ENCODE assay signal across 20 cellular contexts in genomic region chrX:13420545-13421183, GRCh38.
DNase-seq lines count a peak whose midpoint lies in the region; ATAC-seq, FAIRE-seq and TF ChIP-seq lines count a peak whose summit lies in the region.
"Had no signal": no experiment of that assay in that cellular context is flagged by ENCODE, and none has a peak within 500 bp of the region (broad histone marks: within the 10 kb centered on the region; RNA-seq: fewer than 3 reads in every experiment).

No MANE protein-coding gene starts in this region.

- no peak for TF ChIP-seq POLR2A in HepG2 (IDR thresholded peaks at IDR 0.05; ENCODE audit: insufficient read depth in 1 of 2, low read depth in 2 of 2, low read length in 2 of 2)

- no peaks in the 10 kb centered on the region for H4K20me1 ChIP-seq in HepG2 (ENCODE audit: insufficient read depth, low read length)

- no peak overlapping the region for H3K9ac ChIP-seq in HepG2 (ENCODE audit: insufficient read depth, low read depth, low read length)

- H3K79me2 ChIP-seq in HepG2 (ENCODE audit: insufficient read depth, low read length), result no peaks in the 10 kb centered on the region

- H3K4me3 Mint-ChIP-seq in activated B cell treated with CpG ODN at 0.5 μM for 24 hours, result peak overlapping the region; percentile 75
- peak overlapping the region; percentile 19 to 59 for H3K4me3 Mint-ChIP-seq in stimulated activated naive B cell treated with anti-CD40 and anti-IgM and Interleukin-4, amounts not matched to agents 10 μg/mL and 1 μg/mL and 100 μg/mL, for 72 hours
- H3K4me3 Mint-ChIP-seq: activated naive CD4-positive, alpha-beta T cell treated with anti-CD3 and anti-CD28 coated beads, Interleukin-2, amount 50 U/mL, for 24 hours; CD4-positive, alpha-beta T cell; effector memory CD8-positive, alpha-beta T cell had no signal

- no peak for TF ChIP-seq RAD21 in HepG2 (CRISPR knock-in tag; IDR thresholded peaks at IDR 0.05)

- CTCF ChIA-PET in activated B cell treated with CpG ODN at 0.5 μM for 24 hours (lab: Charles Lee) (no interaction called here), HepG2 (lab: Yijun Ruan, JAX; ENCODE audit: low intra/inter-chr PET ratio, low total read pairs) (no interaction called here)

- no peak for TF ChIP-seq EP300 in HepG2 (IDR thresholded peaks at IDR 0.05; ENCODE audit: low read depth in 2 of 2, low read length in 2 of 2)
- TF ChIP-seq EP300 in HepG2 (CRISPR knock-in tag; IDR thresholded peaks at IDR 0.05; ENCODE audit: borderline replicate concordance), result no peak

- no peak for FAIRE-seq in HepG2 (lab: Jason Lieb, UNC)

- no peak overlapping the region for H3K4me2 ChIP-seq in HepG2 (ENCODE audit: low read depth, low read length)

- TF ChIP-seq CTCF in activated B cell treated with CpG ODN at 0.5 μM for 24 hours (IDR thresholded peaks at IDR 0.05) (no peak), HepG2 (CRISPR knock-in tag; IDR thresholded peaks at IDR 0.05) (no peak)

- no peak for DNase-seq in left ventricle myocardium superior
- DNase-seq in Right ventricle myocardium superior, result no peak
- no peak for DNase-seq in activated B cell treated with CpG ODN at 0.5 μM for 24 hours
- peak; percentile 21 for DNase-seq in stimulated activated naive B cell treated with anti-CD40 and anti-IgM and Interleukin-4, amounts not matched to agents 10 μg/mL and 1 μg/mL and 100 μg/mL, for 72 hours
- no peak for DNase-seq in HepG2 (ENCODE audit: low spot score)
- DNase-seq in AG08396 (ENCODE audit: low spot score), result no peak
- DNase-seq: ACHN; activated CD4-positive, alpha-beta T cell treated with anti-CD3 and anti-CD28 coated beads for 1 hour; CD4-positive, alpha-beta T cell; effector memory CD8-positive, alpha-beta T cell; glutamatergic neuron; left colon; NCI-H1105; NCI-H2107; NCI-H510A treated with DMSO at 0.1 percent for 48 hours; retina; RPMI8226 had no signal

- WGBS in mesodermal cell (ENCODE audit: insufficient coverage in 2 of 2), 2 experiments, result 83 to 100% methylated on average over 1 to 2 of the region's 4 CpGs
- 22% methylated on average over 4 of the region's 4 CpGs for whole genome bisulfite sequencing in HepG2 (ENCODE audit: low lambda C conversion rate)

- peak; percentile 21 for ATAC-seq in left ventricle myocardium superior
- ATAC-seq in Right ventricle myocardium superior (ENCODE audit: poor library complexity), result no peak
- peak; percentile 35 for ATAC-seq in activated B cell treated with CpG ODN at 0.5 μM for 24 hours (ENCODE audit: low read depth)
- ATAC-seq in stimulated activated naive B cell treated with anti-CD40 and anti-IgM and Interleukin-4, amounts not matched to agents 10 μg/mL and 1 μg/mL and 100 μg/mL, for 72 hours (replicated peaks), result peak; percentile 76 to 78
- no peak for ATAC-seq in HepG2
- ATAC-seq in GM19023 (IDR thresholded peaks at IDR 0.05; ENCODE audit: unreplicated experiment), result no peak
- ATAC-seq: effector memory CD8-positive, alpha-beta T cell; left colon had no signal

- no peaks in the 10 kb centered on the region for H3K9me3 Mint-ChIP-seq in activated B cell treated with CpG ODN at 0.5 μM for 24 hours
- peaks cover 2 to 8% of the 10 kb centered on the region in 2 donors for H3K9me3 Mint-ChIP-seq in stimulated activated naive B cell treated with anti-CD40 and anti-IgM and Interleukin-4, amounts not matched to agents 10 μg/mL and 1 μg/mL and 100 μg/mL, for 72 hours
- H3K9me3 Mint-ChIP-seq: activated naive CD4-positive, alpha-beta T cell treated with anti-CD3 and anti-CD28 coated beads, Interleukin-2, amount 50 U/mL, for 24 hours; CD4-positive, alpha-beta T cell; effector memory CD8-positive, alpha-beta T cell had no signal

- H3K4me3 ChIP-seq in mesodermal cell (ENCODE audit: extremely low read depth, insufficient read depth, low read length, poor library complexity, severe bottlenecking) (no peak overlapping the region), HepG2 (replicated peaks in 1 of 3; ENCODE audit: insufficient read depth in 1 of 3, low read depth in 2 of 3, low read length in 3 of 3) (no peak overlapping the region)

- intact Hi-C loops in left ventricle myocardium superior (cut with micrococcal nuclease), result no loop called here
- intact Hi-C loops in Right ventricle myocardium superior (cut with DNase I), result no loop called here
- intact Hi-C loops in activated B cell treated with CpG ODN at 0.5 μM for 24 hours (cut with micrococcal nuclease), result loop anchor here (2.0 kb wide), 1 partner anchor 20 kb away; no protein-coding TSS in a partner anchor
- intact Hi-C loops in HepG2 (cut with micrococcal nuclease; ENCODE audit: unreplicated experiment), result no loop called here

- POLR2A ChIA-PET in activated B cell treated with CpG ODN at 0.5 μM for 24 hours (lab: Charles Lee), result interaction anchor here (1.0 kb wide), 1 partner anchor 36 kb away, joined by 3 read pairs; no protein-coding TSS in a partner anchor
- POLR2A ChIA-PET in HepG2 (lab: Yijun Ruan, JAX), result no interaction called here

- peak overlapping the region; percentile 92 for H3K27ac Mint-ChIP-seq in activated B cell treated with CpG ODN at 0.5 μM for 24 hours
- H3K27ac Mint-ChIP-seq in stimulated activated naive B cell treated with anti-CD40 and anti-IgM and Interleukin-4, amounts not matched to agents 10 μg/mL and 1 μg/mL and 100 μg/mL, for 72 hours, result peak overlapping the region; percentile 77
- H3K27ac Mint-ChIP-seq: activated naive CD4-positive, alpha-beta T cell treated with anti-CD3 and anti-CD28 coated beads, Interleukin-2, amount 50 U/mL, for 24 hours; CD4-positive, alpha-beta T cell; effector memory CD8-positive, alpha-beta T cell had no signal

- H3K36me3 ChIP-seq in mesodermal cell (ENCODE audit: control insufficient read depth, insufficient read depth, low read length) (no peaks in the 10 kb centered on the region), HepG2 (replicated peaks in 1 of 2; ENCODE audit: control insufficient read depth in 1 of 2, insufficient read depth in 2 of 2, low read length in 2 of 2) (no peaks in the 10 kb centered on the region)

- no peak overlapping the region for H2AFZ ChIP-seq in HepG2 (ENCODE audit: low read length)

- BruUV-seq in HepG2 (replicated peaks; lab: Mats Ljungman, UMichigan), result no TSS peak

- H3K27me3 ChIP-seq in HepG2 (ENCODE audit: control insufficient read depth in 1 of 2, insufficient read depth in 2 of 2, low read length in 2 of 2), result no peaks in the 10 kb centered on the region

- no peaks in the 10 kb centered on the region for H3K36me3 Mint-ChIP-seq in activated B cell treated with CpG ODN at 0.5 μM for 24 hours (ENCODE audit: low read depth)
- peaks cover 0 to 3% of the 10 kb centered on the region in 2 donors for H3K36me3 Mint-ChIP-seq in stimulated activated naive B cell treated with anti-CD40 and anti-IgM and Interleukin-4, amounts not matched to agents 10 μg/mL and 1 μg/mL and 100 μg/mL, for 72 hours
- H3K36me3 Mint-ChIP-seq: activated naive CD4-positive, alpha-beta T cell treated with anti-CD3 and anti-CD28 coated beads, Interleukin-2, amount 50 U/mL, for 24 hours had no signal

- no peaks in the 10 kb centered on the region for H3K27me3 Mint-ChIP-seq in activated B cell treated with CpG ODN at 0.5 μM for 24 hours
- peaks cover 0 to 15% of the 10 kb centered on the region in 2 donors for H3K27me3 Mint-ChIP-seq in stimulated activated naive B cell treated with anti-CD40 and anti-IgM and Interleukin-4, amounts not matched to agents 10 μg/mL and 1 μg/mL and 100 μg/mL, for 72 hours
- H3K27me3 Mint-ChIP-seq: activated naive CD4-positive, alpha-beta T cell treated with anti-CD3 and anti-CD28 coated beads, Interleukin-2, amount 50 U/mL, for 24 hours; CD4-positive, alpha-beta T cell; effector memory CD8-positive, alpha-beta T cell had no signal

- H3K27ac ChIP-seq in mesodermal cell (ENCODE audit: low read depth, low read length, severe bottlenecking), result peak overlapping the region; percentile 41
- H3K27ac ChIP-seq in HepG2 (ENCODE audit: extremely low read length, insufficient read depth, low read length), result no peak overlapping the region

- peaks cover 60% of the 10 kb centered on the region for H3K4me1 Mint-ChIP-seq in activated B cell treated with CpG ODN at 0.5 μM for 24 hours
- H3K4me1 Mint-ChIP-seq in stimulated activated naive B cell treated with anti-CD40 and anti-IgM and Interleukin-4, amounts not matched to agents 10 μg/mL and 1 μg/mL and 100 μg/mL, for 72 hours, result peaks cover 26 to 48% of the 10 kb centered on the region in 2 donors

- H3K9me3 ChIP-seq in mesodermal cell (ENCODE audit: control insufficient read depth, low read length) (no peaks in the 10 kb centered on the region), HepG2 (ENCODE audit: low read length) (no peaks in the 10 kb centered on the region)

- in situ Hi-C loops in HepG2 (cut with HindIII; ENCODE audit: extremely low pct_ligation_motif_present, low pct_unique_long_range_greater_than_20kb), result no loop called here

- H3K4me1 ChIP-seq in mesodermal cell (ENCODE audit: control insufficient read depth, insufficient read depth, low read length, poor library complexity, severe bottlenecking) (peaks cover 5% of the 10 kb centered on the region), HepG2 (ENCODE audit: insufficient read depth, low read length) (no peaks in the 10 kb centered on the region)

TF ChIP-seq in HepG2, 621 proteins besides CTCF, POLR2A, EP300 and RAD21:
- TF ChIP-seq ZBTB7A (CRISPR knock-in tag; IDR thresholded peaks at IDR 0.05) (no peak), ZNF761 (CRISPR knock-in tag; conservative IDR thresholded peaks at IDR 0.05) (no peak), ZSCAN20 (CRISPR knock-in tag; IDR thresholded peaks at IDR 0.05; ENCODE audit: borderline replicate concordance) (no peak), ZFP36 (IDR thresholded peaks at IDR 0.05; ENCODE audit: borderline replicate concordance, low read depth, low read length, partially characterized antibody) (no peak), NFYB (CRISPR knock-in tag; IDR thresholded peaks at IDR 0.05) (no peak), E2F5 (CRISPR knock-in tag; conservative IDR thresholded peaks at IDR 0.05) (no peak), ZMYM2 (CRISPR knock-in tag; IDR thresholded peaks at IDR 0.05) (no peak)

Comparison
In these comparisons a context has a peak if more than half of its experiments do, and no peak if none do; other contexts are left out.
1. ATAC-seq: peak in left ventricle myocardium superior (single experiment), activated B cell treated with CpG ODN at 0.5 μM for 24 hours (single experiment) and stimulated activated naive B cell treated with anti-CD40 and anti-IgM and Interleukin-4, amounts not matched to agents 10 μg/mL and 1 μg/mL and 100 μg/mL, for 72 hours (2 of 2); none in Right ventricle myocardium superior (single experiment), HepG2 (single experiment) and GM19023 (single experiment).